Comparison of ENCODE assay signal across 8 cellular contexts in genomic region chr10:31467791-31468535, GRCh38.
DNase-seq lines count a peak whose midpoint lies in the region; ATAC-seq and TF ChIP-seq lines count a peak whose summit lies in the region.

No MANE protein-coding gene starts in this region.

- H3K27ac Mint-ChIP-seq in T-helper 2 cell treated with Interferon-gamma antibody and Interleukin-4, amounts not matched to agents 5 μg/mL and 100 μg/mL, for 36 hours, result no peak overlapping the region

- no peak overlapping the region for H3K4me3 Mint-ChIP-seq in T-helper 2 cell treated with Interferon-gamma antibody and Interleukin-4, amounts not matched to agents 5 μg/mL and 100 μg/mL, for 36 hours

- no peaks in the 10 kb centered on the region for H3K27me3 Mint-ChIP-seq in T-helper 2 cell treated with Interferon-gamma antibody and Interleukin-4, amounts not matched to agents 5 μg/mL and 100 μg/mL, for 36 hours (ENCODE audit: low read depth)

- no peak for ATAC-seq in HG03135 (IDR thresholded peaks at IDR 0.05; ENCODE audit: unreplicated experiment)

- TF ChIP-seq CTCF in astrocyte of the cerebellum (IDR thresholded peaks at IDR 0.05; ENCODE audit: low read depth, low read length, missing control alignments), result peak; percentile 52
- peak; percentile 48 for TF ChIP-seq CTCF in kidney epithelial cell (IDR thresholded peaks at IDR 0.05; ENCODE audit: insufficient read depth, low read length, poor library complexity, severe bottlenecking)

- peaks cover 60% of the 10 kb centered on the region for H3K36me3 Mint-ChIP-seq in T-helper 2 cell treated with Interferon-gamma antibody and Interleukin-4, amounts not matched to agents 5 μg/mL and 100 μg/mL, for 36 hours (ENCODE audit: low read depth)

- in situ Hi-C loops in astrocyte of the cerebellum (cut with HindIII; ENCODE audit: low sequenced_read_pairs), result no loop called here

- H3K36me3 ChIP-seq in H7 (replicated peaks; ENCODE audit: control insufficient read depth, insufficient read depth, low read length) (no peaks in the 10 kb centered on the region), kidney epithelial cell (ENCODE audit: control insufficient read depth, insufficient read depth, low read length) (no peaks in the 10 kb centered on the region)

- no peaks in the 10 kb centered on the region for H3K27me3 ChIP-seq in H7 (ENCODE audit: control insufficient read depth, insufficient read depth, low read length)
- H3K27me3 ChIP-seq in kidney epithelial cell (ENCODE audit: control insufficient read depth, insufficient read depth, low read length), result no peaks in the 10 kb centered on the region

- DNase-seq in AG20443 (ENCODE audit: low spot score), result peak; percentile 7
- peak; percentile 51 for DNase-seq in H7
- no peak for DNase-seq in astrocyte of the cerebellum (ENCODE audit: low read depth)
- DNase-seq in kidney epithelial cell (ENCODE audit: low read depth), result no peak
- DNase-seq in hepatic stellate cell (ENCODE audit: low spot score), result no peak
- DNase-seq in T-helper 2 cell treated with Interferon-gamma antibody and Interleukin-4, amounts not matched to agents 5 μg/mL and 100 μg/mL, for 36 hours (ENCODE audit: low spot score), result no peak
- DNase-seq in T1000 (lab: John Stamatoyannopoulos, UW), result no peak

- H3K9me3 Mint-ChIP-seq in T-helper 2 cell treated with Interferon-gamma antibody and Interleukin-4, amounts not matched to agents 5 μg/mL and 100 μg/mL, for 36 hours, result peaks cover 49% of the 10 kb centered on the region

- H3K4me1 Mint-ChIP-seq in T-helper 2 cell treated with Interferon-gamma antibody and Interleukin-4, amounts not matched to agents 5 μg/mL and 100 μg/mL, for 36 hours (ENCODE audit: low read depth), result no peaks in the 10 kb centered on the region

- H3K4me3 ChIP-seq in H7 (ENCODE audit: insufficient read depth, low read depth, low read length), result no peak overlapping the region
- no peak overlapping the region for H3K4me3 ChIP-seq in astrocyte of the cerebellum (ENCODE audit: low read depth, low read length)
- H3K4me3 ChIP-seq in kidney epithelial cell (ENCODE audit: low read depth, low read length), result no peak overlapping the region

Comparison
In these comparisons a context has a peak if more than half of its experiments do, and no peak if none do; other contexts are left out.
1. DNase-seq: peak in AG20443 (single experiment) and H7 (single experiment); none in astrocyte of the cerebellum (single experiment), kidney epithelial cell (single experiment), hepatic stellate cell (single experiment), T-helper 2 cell treated with Interferon-gamma antibody and Interleukin-4, amounts not matched to agents 5 μg/mL and 100 μg/mL, for 36 hours (single experiment) and T1000 (single experiment).